Comparison of ENCODE assay signal across 15 cellular contexts in the genomic region with DNA sequence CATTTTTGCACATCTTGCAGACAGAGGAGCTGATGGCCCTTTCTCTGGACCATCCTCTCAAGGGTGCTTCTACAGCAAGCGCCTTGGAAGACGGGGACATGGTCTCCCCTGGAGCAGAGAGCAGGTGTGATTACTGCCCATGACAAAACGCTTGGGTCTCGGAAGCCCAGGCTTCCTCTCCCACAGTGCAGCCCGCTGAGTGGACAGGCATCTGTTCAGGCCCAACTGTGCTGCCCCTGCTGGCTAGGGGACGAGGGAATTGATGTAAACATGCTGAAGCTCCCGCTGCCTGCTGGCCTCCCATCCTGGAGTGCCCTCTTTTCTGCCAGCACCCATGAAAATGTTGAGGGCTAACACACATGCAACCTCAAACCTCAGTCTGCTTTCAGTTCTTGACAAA.
"Had no signal": no experiment of that assay in that cellular context is flagged by ENCODE, and none has a peak within 500 bp of the region (broad histone marks: within the 10 kb centered on the region; RNA-seq: fewer than 3 reads in every experiment).

No MANE protein-coding gene starts in this region.

- H3K36me3 ChIP-seq: thyroid gland had no signal

- H3K4me3 ChIP-seq: body of pancreas, left lung, psoas muscle, spleen, thyroid gland had no signal

- H3K27ac ChIP-seq: body of pancreas, left lung, psoas muscle, spleen, thyroid gland had no signal

- ATAC-seq: body of pancreas; left lung; psoas muscle; right cardiac atrium; stimulated activated naive B cell treated with anti-CD40 and anti-IgM and Interleukin-4, amounts not matched to agents 10 μg/mL and 1 μg/mL and 100 μg/mL, for 72 hours had no signal

- H3K9me3 ChIP-seq: body of pancreas, left lung, psoas muscle, spleen, thyroid gland had no signal

- H3K27me3 ChIP-seq: body of pancreas, left lung, spleen, thyroid gland had no signal

- DNase-seq: activated CD4-positive, alpha-beta T cell treated with anti-CD3 and anti-CD28 coated beads, Interleukin-2, amount 50 U/mL, for 4 hours; activated gamma-delta T cell treated with Interleukin-2 at 50 U/mL for 16 hours; activated naive CD8-positive, alpha-beta T cell treated with anti-CD3 and anti-CD28 coated beads for 36 hours; activated T-cell treated with anti-CD3 and anti-CD28 coated beads for 4 hours; amygdala; caudate nucleus; foreskin melanocyte; hypothalamus; left lung; psoas muscle; right cardiac atrium; spleen; stimulated activated naive B cell treated with anti-CD40 and anti-IgM and Interleukin-4, amounts not matched to agents 10 μg/mL and 1 μg/mL and 100 μg/mL, for 72 hours; thyroid gland had no signal

- H3K4me1 ChIP-seq: left lung, psoas muscle, spleen, thyroid gland had no signal
